17 cellular contexts compared by ENCODE assay signal in genomic region chr1:43766818-43767525, GRCh38. TPM values are rescaled to one million over a fixed set of nuclear protein-coding genes. Genes with fewer than 3 reads are reported as not detected.
DNase-seq lines count a peak whose midpoint lies in the region; ATAC-seq and TF ChIP-seq lines count a peak whose summit lies in the region.
"Had no signal": no experiment of that assay in that cellular context is flagged by ENCODE, and none has a peak within 500 bp of the region (broad histone marks: within the 10 kb centered on the region; RNA-seq: fewer than 3 reads in every experiment).

No MANE protein-coding gene starts in this region.

- no peaks in the 10 kb centered on the region for H3K9me2 ChIP-seq in OCI-LY1 (ENCODE audit: low read depth, low read length)

- H3K9me3 ChIP-seq in OCI-LY1 (ENCODE audit: low read length) (no peaks in the 10 kb centered on the region), smooth muscle cell (replicated peaks; ENCODE audit: low read depth) (no peaks in the 10 kb centered on the region)
- H3K9me3 ChIP-seq: thoracic aorta had no signal

- POLR2A ChIA-PET in activated CD4-positive, alpha-beta T cell treated with anti-CD3 and anti-CD28 coated beads, Interleukin-2, amount 10 ng/mL, durations not matched to agents 7 days and 5 days (lab: Charles Lee): no interaction called here

- H3K9ac ChIP-seq in OCI-LY1 (ENCODE audit: low read length) (no peak overlapping the region; the same call in 1 of the 2 replicates), smooth muscle cell (ENCODE audit: low read depth) (no peak overlapping the region)

- H3K36me3 Mint-ChIP-seq in activated CD4-positive, alpha-beta T cell treated with anti-CD3 and anti-CD28 coated beads, Interleukin-2, amount 10 ng/mL, durations not matched to agents 7 days and 5 days (ENCODE audit: low read depth): peaks cover 2% of the 10 kb centered on the region
- H3K36me3 Mint-ChIP-seq: immature natural killer cell had no signal

- H3K27ac ChIP-seq in OCI-LY1 (ENCODE audit: low read depth, low read length, poor library complexity, severe bottlenecking) (peak overlapping the region; percentile 65), epithelial cell of prostate (peak overlapping the region; percentile 99), smooth muscle cell (ENCODE audit: low read depth) (peak overlapping the region; percentile 28)
- H3K27ac ChIP-seq: thoracic aorta had no signal

- H3K4me2 ChIP-seq in OCI-LY1 (ENCODE audit: low read length): peak overlapping the region; percentile 24; the same call in 1 of the 2 replicates
- H3K4me2 ChIP-seq in smooth muscle cell: peak overlapping the region; percentile 23

- H3F3A ChIP-seq in OCI-LY1 (ENCODE audit: insufficient read depth, low read length): no peaks in the 10 kb centered on the region
- H3F3A ChIP-seq in smooth muscle cell (ENCODE audit: low read depth): no peaks in the 10 kb centered on the region

- no peaks in the 10 kb centered on the region for H3K27me3 ChIP-seq in OCI-LY1 (ENCODE audit: insufficient read depth, low read length)
- no peaks in the 10 kb centered on the region for H3K27me3 ChIP-seq in smooth muscle cell (ENCODE audit: low read depth)

- H3K4me1 ChIP-seq in OCI-LY1 (ENCODE audit: insufficient read depth, low read length, severe bottlenecking) (peaks cover 47% of the 10 kb centered on the region), smooth muscle cell (ENCODE audit: low read depth) (peaks cover 21% of the 10 kb centered on the region)

- no peak overlapping the region for H3K4me3 Mint-ChIP-seq in activated CD4-positive, alpha-beta T cell treated with anti-CD3 and anti-CD28 coated beads, Interleukin-2, amount 10 ng/mL, durations not matched to agents 7 days and 5 days
- H3K4me3 Mint-ChIP-seq: activated CD4-positive, alpha-beta T cell treated with anti-CD3 and anti-CD28 coated beads, Interleukin-2, amount 10 ng/mL, durations not matched to agents 24 days and 14 days; brain; HFFc6; immature natural killer cell had no signal

- no peak for ATAC-seq in GM21529 (IDR thresholded peaks at IDR 0.05; ENCODE audit: unreplicated experiment)

- CTCF ChIA-PET in activated CD4-positive, alpha-beta T cell treated with anti-CD3 and anti-CD28 coated beads, Interleukin-2, amount 10 ng/mL, durations not matched to agents 7 days and 5 days (lab: Charles Lee): interaction anchor here (4.3 kb wide), 1 partner anchor 169 kb away, joined by 85 read pairs; the partner anchor contains the start of gene ARTN

- H3K79me2 ChIP-seq in OCI-LY1 (ENCODE audit: insufficient read depth, low read length) (no peaks in the 10 kb centered on the region), smooth muscle cell (ENCODE audit: low read depth) (no peaks in the 10 kb centered on the region)

- H3K4me3 ChIP-seq in OCI-LY1 (ENCODE audit: low read depth, low read length, poor library complexity, severe bottlenecking) (no peak overlapping the region), smooth muscle cell (no peak overlapping the region)
- H3K4me3 ChIP-seq: thoracic aorta had no signal

- 46% methylated on average over 5 of the region's 5 CpGs for WGBS in smooth muscle cell (ENCODE audit: low lambda C conversion rate)

- H3K27ac Mint-ChIP-seq in activated CD4-positive, alpha-beta T cell treated with anti-CD3 and anti-CD28 coated beads, Interleukin-2, amount 10 ng/mL, durations not matched to agents 7 days and 5 days: no peak overlapping the region
- H3K27ac Mint-ChIP-seq: activated CD4-positive, alpha-beta T cell treated with anti-CD3 and anti-CD28 coated beads, Interleukin-2, amount 10 ng/mL, durations not matched to agents 24 days and 14 days; brain; HFFc6; immature natural killer cell had no signal

- H3K27me3 Mint-ChIP-seq in activated CD4-positive, alpha-beta T cell treated with anti-CD3 and anti-CD28 coated beads, Interleukin-2, amount 10 ng/mL, durations not matched to agents 7 days and 5 days: no peaks in the 10 kb centered on the region
- H3K27me3 Mint-ChIP-seq: activated CD4-positive, alpha-beta T cell treated with anti-CD3 and anti-CD28 coated beads, Interleukin-2, amount 10 ng/mL, durations not matched to agents 24 days and 14 days; brain had no signal

- no peaks in the 10 kb centered on the region for H3K4me1 Mint-ChIP-seq in activated CD4-positive, alpha-beta T cell treated with anti-CD3 and anti-CD28 coated beads, Interleukin-2, amount 10 ng/mL, durations not matched to agents 7 days and 5 days

- TF ChIP-seq CTCF in OCI-LY1 (IDR thresholded peaks at IDR 0.05; ENCODE audit: low read length) (no peak), smooth muscle cell (IDR thresholded peaks at IDR 0.05; ENCODE audit: borderline replicate concordance, insufficient read depth, poor library complexity, severe bottlenecking) (no peak)

- DNase-seq in SIG-M5 treated with dmso at 0.1 percent for 504 hours (lab: John Stamatoyannopoulos, UW; ENCODE audit: unreplicated experiment) (peak; percentile 44), SIG-M5 (lab: John Stamatoyannopoulos, UW) (no peak), epithelial cell of prostate (ENCODE audit: low read depth, low spot score) (peak; percentile 40), smooth muscle cell (lab: John Stamatoyannopoulos, UW; ENCODE audit: unreplicated experiment) (no peak), nucleus accumbens (lab: John Stamatoyannopoulos, UW) (no peak)
- no peak for DNase-seq in activated CD4-positive, alpha-beta T cell treated with anti-CD3 and anti-CD28 coated beads, Interleukin-2, amount 10 ng/mL, durations not matched to agents 7 days and 5 days
- DNase-seq: 8988T; activated CD4-positive, alpha-beta T cell treated with anti-CD3 and anti-CD28 coated beads, Interleukin-2, amount 10 ng/mL, durations not matched to agents 24 days and 14 days; activated effector memory CD4-positive, alpha-beta T cell treated with Interleukin-2 at 50 U/mL for 16 hours; DMS 273 treated with DMSO at 0.1 percent for 48 hours; HFFc6; immature natural killer cell; NCI-H446 had no signal

- H4K20me1 ChIP-seq in OCI-LY1 (ENCODE audit: insufficient read depth, low read length) (no peaks in the 10 kb centered on the region), smooth muscle cell (ENCODE audit: low read depth) (peaks cover 50% of the 10 kb centered on the region)

- H3K9me3 Mint-ChIP-seq in activated CD4-positive, alpha-beta T cell treated with anti-CD3 and anti-CD28 coated beads, Interleukin-2, amount 10 ng/mL, durations not matched to agents 7 days and 5 days: no peaks in the 10 kb centered on the region
- H3K9me3 Mint-ChIP-seq: activated CD4-positive, alpha-beta T cell treated with anti-CD3 and anti-CD28 coated beads, Interleukin-2, amount 10 ng/mL, durations not matched to agents 24 days and 14 days; brain; HFFc6; immature natural killer cell had no signal

- H3K36me3 ChIP-seq in OCI-LY1 (ENCODE audit: insufficient read depth, low read length): no peaks in the 10 kb centered on the region
- no peaks in the 10 kb centered on the region for H3K36me3 ChIP-seq in smooth muscle cell (ENCODE audit: low read depth)
- H3K36me3 ChIP-seq: thoracic aorta had no signal

- no peak overlapping the region for H2AFZ ChIP-seq in OCI-LY1 (ENCODE audit: low read length)
- H2AFZ ChIP-seq in smooth muscle cell (ENCODE audit: low read depth): no peak overlapping the region

RNA-seq across cellular contexts. Expression of gene ST3GAL3, which starts 59.6 kb away (rescaled TPM):
- 16.3 and 16.6 TPM in 2 replicates for total RNA-seq in smooth muscle cell
- polyA plus RNA-seq in smooth muscle cell: 14.2 and 16.0 TPM in 2 replicates
- 10 to 100 TPM; 23.7 to 24.3 TPM for total RNA-seq in activated CD4-positive, alpha-beta T cell treated with anti-CD3 and anti-CD28 coated beads, Interleukin-2, amount 10 ng/mL, durations not matched to agents 7 days and 5 days

Comparison
In these comparisons a context has a peak if more than half of its experiments do, and no peak if none do; other contexts are left out.
1. DNase-seq: peak in SIG-M5 treated with dmso at 0.1 percent for 504 hours (single experiment) and epithelial cell of prostate (single experiment); none in SIG-M5 (single experiment), smooth muscle cell (single experiment), nucleus accumbens (0 of 56) and activated CD4-positive, alpha-beta T cell treated with anti-CD3 and anti-CD28 coated beads, Interleukin-2, amount 10 ng/mL, durations not matched to agents 7 days and 5 days (single experiment).
2. H3K27ac ChIP-seq: peak in every context shown above with its lines; median percentile 99 in epithelial cell of prostate; 65 in OCI-LY1; 28 in smooth muscle cell.